Comparison of ENCODE assay signal across 1 cellular context in genomic region chr3:111592941-111593340, GRCh38.
TF ChIP-seq lines count a peak whose summit lies in the region.

No MANE protein-coding gene starts in this region.

TF ChIP-seq in A549, 52 proteins besides CTCF, POLR2A, EP300 and RAD21:
- TF ChIP-seq RARB (CRISPR knock-in tag; IDR thresholded peaks at IDR 0.05) (no peak), CBX2 (IDR thresholded peaks at IDR 0.05; ENCODE audit: borderline replicate concordance, low read depth) (no peak), HOXA7 (CRISPR knock-in tag; IDR thresholded peaks at IDR 0.05) (no peak)
